Comparison of ENCODE assay signal across 20 cellular contexts in genomic region chr5:157823655-157824054, GRCh38.
"Had no signal": no experiment of that assay in that cellular context is flagged by ENCODE, and none has a peak within 500 bp of the region (broad histone marks: within the 10 kb centered on the region; RNA-seq: fewer than 3 reads in every experiment).

No MANE protein-coding gene starts in this region.

- H3K4me3 ChIP-seq: colonic mucosa, esophagus squamous epithelium, gastroesophageal sphincter, psoas muscle, smooth muscle cell had no signal

- H3K36me3 ChIP-seq: colonic mucosa, esophagus squamous epithelium, gastroesophageal sphincter, neutrophil had no signal

- H3K27ac ChIP-seq: colonic mucosa, neutrophil, psoas muscle had no signal

- H3K9me3 ChIP-seq: colonic mucosa, esophagus squamous epithelium, gastroesophageal sphincter, neutrophil, psoas muscle had no signal

- DNase-seq: colonic mucosa; dermis blood vessel endothelial cell; esophagus squamous epithelium; foreskin fibroblast; glutamatergic neuron; immature natural killer cell; left colon; mesendoderm; naive thymus-derived CD4-positive, alpha-beta T cell; nephron progenitor cell; psoas muscle; retina; stimulated activated CD4-positive, alpha-beta T cell treated with anti-CD3 and anti-CD28 coated beads, Interleukin-2, amount 100 ng/mL, for 48 hours; stimulated activated naive CD4-positive, alpha-beta T cell treated with Interleukin-2 at 50 U/mL for 16 hours had no signal

- FAIRE-seq: keratinocyte, urothelium cell line had no signal

- H3K27me3 ChIP-seq: colonic mucosa, esophagus squamous epithelium, gastroesophageal sphincter, neutrophil had no signal

- H3K27me3 Mint-ChIP-seq: naive thymus-derived CD4-positive, alpha-beta T cell; type B pancreatic cell had no signal

- H3K4me3 Mint-ChIP-seq: immature natural killer cell; naive thymus-derived CD4-positive, alpha-beta T cell; nephron progenitor cell; type B pancreatic cell had no signal

- ATAC-seq: gastroesophageal sphincter; left colon; naive thymus-derived CD4-positive, alpha-beta T cell; psoas muscle had no signal

- H3K9me3 Mint-ChIP-seq: immature natural killer cell, nephron progenitor cell, type B pancreatic cell had no signal

- H3K36me3 Mint-ChIP-seq: immature natural killer cell had no signal

- H3K27ac Mint-ChIP-seq: immature natural killer cell, nephron progenitor cell, type B pancreatic cell had no signal
